Comparison of ENCODE assay signal across 19 cellular contexts in the genomic region with DNA sequence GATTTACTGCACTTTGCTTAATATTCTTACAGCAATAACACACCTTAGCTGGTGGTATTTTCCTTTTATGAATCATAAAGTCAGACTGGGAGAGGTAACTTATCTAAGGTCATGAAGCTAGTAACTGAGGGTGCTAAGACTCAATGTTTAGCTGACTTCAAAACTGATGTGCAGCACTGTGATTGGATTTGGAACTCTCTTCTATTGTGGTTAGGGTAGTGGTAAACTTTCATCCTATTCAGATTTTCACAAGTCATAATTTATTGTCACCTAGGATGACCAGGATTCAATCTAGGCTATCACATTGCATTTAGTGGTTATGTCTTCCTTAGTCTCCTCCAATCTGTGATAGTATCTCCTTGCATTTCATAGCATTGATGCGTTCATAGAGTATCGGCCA. TPM values are rescaled to one million over a fixed set of nuclear protein-coding genes. Genes with fewer than 3 reads are reported as not detected.
DNase-seq lines count a peak whose midpoint lies in the region; ATAC-seq and TF ChIP-seq lines count a peak whose summit lies in the region.
"Had no signal": no experiment of that assay in that cellular context is flagged by ENCODE, and none has a peak within 500 bp of the region (broad histone marks: within the 10 kb centered on the region; RNA-seq: fewer than 3 reads in every experiment).

No MANE protein-coding gene starts in this region.

- CTCF ChIA-PET in activated CD4-positive, alpha-beta T cell treated with anti-CD3 and anti-CD28 coated beads, Interleukin-2, amount 10 ng/mL, durations not matched to agents 7 days and 5 days (lab: Charles Lee): interaction anchor here (0.5 to 1.0 kb wide), 2 partner anchors 19 to 414 kb away, joined by 3 read pairs; a partner anchor contains a TSS
- CTCF ChIA-PET in CD4-positive, alpha-beta memory T cell (lab: Charles Lee; ENCODE audit: partially characterized antibody): interaction anchor here (1.0 to 1.5 kb wide), 4 partner anchors 10 to 51 kb away, joined by 3 read pairs; a partner anchor contains a TSS

- peaks cover 5% of the 10 kb centered on the region for H3K9me3 Mint-ChIP-seq in activated CD4-positive, alpha-beta T cell treated with anti-CD3 and anti-CD28 coated beads, Interleukin-2, amount 10 ng/mL, durations not matched to agents 7 days and 5 days
- peaks cover 0 to 3% (median 0%) of the 10 kb centered on the region in 8 donors for H3K9me3 Mint-ChIP-seq in CD4-positive, alpha-beta memory T cell
- no peaks in the 10 kb centered on the region for H3K9me3 Mint-ChIP-seq in activated naive CD4-positive, alpha-beta T cell treated with anti-CD3 and anti-CD28 coated beads, Interleukin-2, amount 50 U/mL, for 72 hours
- H3K9me3 Mint-ChIP-seq in naive B cell: no peaks in the 10 kb centered on the region
- H3K9me3 Mint-ChIP-seq: dendritic cell treated with granulocyte-macrophage colony-stimulating factor and Interleukin-4, amounts not matched to agents 40 ng/mL and 50 ng/mL, for 4 days had no signal

- POLR2A ChIA-PET in activated CD4-positive, alpha-beta T cell treated with anti-CD3 and anti-CD28 coated beads, Interleukin-2, amount 10 ng/mL, durations not matched to agents 7 days and 5 days (lab: Charles Lee): no interaction called here
- POLR2A ChIA-PET in CD4-positive, alpha-beta memory T cell (lab: Charles Lee; ENCODE audit: partially characterized antibody): interaction anchor here (1.2 to 3.4 kb wide), 3 partner anchors 19 to 67 kb away, joined by 3 to 16 read pairs (median 4); a partner anchor contains a TSS

- H3K27me3 ChIP-seq in CD4-positive, alpha-beta memory T cell (ENCODE audit: insufficient read depth, low read length): no peaks in the 10 kb centered on the region
- H3K27me3 ChIP-seq in heart right ventricle: no peaks in the 10 kb centered on the region
- H3K27me3 ChIP-seq: cardiac muscle cell, Peyer's patch had no signal

- peak overlapping the region; percentile 7 for H3K27ac Mint-ChIP-seq in activated CD4-positive, alpha-beta T cell treated with anti-CD3 and anti-CD28 coated beads, Interleukin-2, amount 10 ng/mL, durations not matched to agents 7 days and 5 days
- peak overlapping the region; percentile 32 to 92 (median 63) for H3K27ac Mint-ChIP-seq in CD4-positive, alpha-beta memory T cell
- peak overlapping the region in 1 of 2 donors; percentile 11 for H3K27ac Mint-ChIP-seq in activated naive CD4-positive, alpha-beta T cell treated with anti-CD3 and anti-CD28 coated beads, Interleukin-2, amount 50 U/mL, for 72 hours
- peak overlapping the region in 4 of 6 donors; percentile 18 to 92 (median 72) for H3K27ac Mint-ChIP-seq in naive B cell
- H3K27ac Mint-ChIP-seq: dendritic cell treated with granulocyte-macrophage colony-stimulating factor and Interleukin-4, amounts not matched to agents 40 ng/mL and 50 ng/mL, for 4 days had no signal

- peaks cover 98% of the 10 kb centered on the region for H3K4me1 ChIP-seq in CD4-positive, alpha-beta memory T cell (ENCODE audit: insufficient read depth, low read length)
- peaks cover 0 to 22% (median 4%) of the 10 kb centered on the region in 9 donors for H3K4me1 ChIP-seq in heart right ventricle

- intact Hi-C loops in CD4-positive, alpha-beta memory T cell (cut with micrococcal nuclease): no loop called here
- intact Hi-C loops in heart right ventricle (cut with DNase I): no loop called here

- peaks cover 60% of the 10 kb centered on the region for H3K4me1 Mint-ChIP-seq in activated CD4-positive, alpha-beta T cell treated with anti-CD3 and anti-CD28 coated beads, Interleukin-2, amount 10 ng/mL, durations not matched to agents 7 days and 5 days
- H3K4me1 Mint-ChIP-seq in CD4-positive, alpha-beta memory T cell: peaks cover 54 to 78% (median 68%) of the 10 kb centered on the region in 4 donors
- peaks cover 34 to 61% (median 60%) of the 10 kb centered on the region in 3 donors for H3K4me1 Mint-ChIP-seq in naive B cell

- no peak overlapping the region for H3K27ac ChIP-seq in CD4-positive, alpha-beta memory T cell (ENCODE audit: low read depth, low read length)
- H3K27ac ChIP-seq in heart right ventricle: no peak overlapping the region
- H3K27ac ChIP-seq: cardiac muscle cell had no signal

- TF ChIP-seq CTCF in heart right ventricle (IDR thresholded peaks at IDR 0.05): no peak

- H3K9me3 ChIP-seq in CD4-positive, alpha-beta memory T cell (ENCODE audit: control insufficient read depth in 1 of 2, low read length in 2 of 2): no peaks in the 10 kb centered on the region
- H3K9me3 ChIP-seq in heart right ventricle: no peaks in the 10 kb centered on the region
- H3K9me3 ChIP-seq: Peyer's patch had no signal

- H3K4me3 ChIP-seq in CD4-positive, alpha-beta memory T cell (ENCODE audit: low read length in 2 of 2): no peak overlapping the region
- no peak overlapping the region for H3K4me3 ChIP-seq in heart right ventricle
- H3K4me3 ChIP-seq: cardiac muscle cell, Peyer's patch, smooth muscle cell had no signal

- ATAC-seq in activated naive CD4-positive, alpha-beta T cell treated with anti-CD3 and anti-CD28 coated beads, Interleukin-2, amount 50 U/mL, for 72 hours: peak; percentile 92 to 95
- ATAC-seq in naive B cell (ENCODE audit: low read depth in 2 of 2): no peak
- no peak for ATAC-seq in HG03571 (IDR thresholded peaks at IDR 0.05; ENCODE audit: unreplicated experiment)
- ATAC-seq in heart right ventricle: no peak

- no peaks in the 10 kb centered on the region for H3K36me3 ChIP-seq in CD4-positive, alpha-beta memory T cell (ENCODE audit: insufficient read depth, low read length)
- no peaks in the 10 kb centered on the region for H3K36me3 ChIP-seq in heart right ventricle
- H3K36me3 ChIP-seq: cardiac muscle cell, Peyer's patch had no signal

- H3K36me3 Mint-ChIP-seq in activated CD4-positive, alpha-beta T cell treated with anti-CD3 and anti-CD28 coated beads, Interleukin-2, amount 10 ng/mL, durations not matched to agents 7 days and 5 days (ENCODE audit: low read depth): peaks cover 43% of the 10 kb centered on the region
- peaks cover 0 to 5% of the 10 kb centered on the region in 2 donors for H3K36me3 Mint-ChIP-seq in CD4-positive, alpha-beta memory T cell
- peaks cover 0 to 12% of the 10 kb centered on the region in 2 donors for H3K36me3 Mint-ChIP-seq in activated naive CD4-positive, alpha-beta T cell treated with anti-CD3 and anti-CD28 coated beads, Interleukin-2, amount 50 U/mL, for 72 hours
- H3K36me3 Mint-ChIP-seq in naive B cell: peaks cover 0 to 8% of the 10 kb centered on the region in 2 donors

- 91 to 97% methylated on average over 2 of the region's 2 CpGs for WGBS in heart right ventricle, 2 donors

- DNase-seq in activated CD4-positive, alpha-beta T cell treated with anti-CD3 and anti-CD28 coated beads, Interleukin-2, amount 10 ng/mL, durations not matched to agents 7 days and 5 days: no peak
- no peak for DNase-seq in activated CD4-positive, alpha-beta T cell treated with anti-CD3 and anti-CD28 coated beads, Interleukin-2, amount 50 U/mL, for 4 hours
- DNase-seq in CD4-positive, alpha-beta memory T cell: peak in 4 of 5 donors; percentile 26 to 31 (median 30)
- DNase-seq in activated naive CD4-positive, alpha-beta T cell treated with anti-CD3 and anti-CD28 coated beads, Interleukin-2, amount 50 U/mL, for 72 hours (ENCODE audit: low spot score in 2 of 2): no peak
- DNase-seq in naive B cell: no peak
- DNase-seq in heart right ventricle: no peak
- DNase-seq in NCI-H1092 treated with DMSO at 0.1 percent for 48 hours (lab: John Stamatoyannopoulos, UW): no peak
- DNase-seq: activated CD4-positive, alpha-beta T cell treated with anti-CD3 and anti-CD28 coated beads for 1 hour; activated effector memory CD4-positive, alpha-beta T cell treated with anti-CD3 and anti-CD28 coated beads, Interleukin-2, amount 50 U/mL, for 16 hours; aorta; Karpas-422; NCI-H524 treated with DMSO at 0.1 percent for 48 hours; nucleus accumbens; Peyer's patch; SIG-M5 had no signal

- no peaks in the 10 kb centered on the region for H3K27me3 Mint-ChIP-seq in activated CD4-positive, alpha-beta T cell treated with anti-CD3 and anti-CD28 coated beads, Interleukin-2, amount 10 ng/mL, durations not matched to agents 7 days and 5 days
- H3K27me3 Mint-ChIP-seq in CD4-positive, alpha-beta memory T cell: no peaks in the 10 kb centered on the region
- no peaks in the 10 kb centered on the region for H3K27me3 Mint-ChIP-seq in naive B cell
- H3K27me3 Mint-ChIP-seq: dendritic cell treated with granulocyte-macrophage colony-stimulating factor and Interleukin-4, amounts not matched to agents 40 ng/mL and 50 ng/mL, for 4 days had no signal

- H3K4me3 Mint-ChIP-seq in activated CD4-positive, alpha-beta T cell treated with anti-CD3 and anti-CD28 coated beads, Interleukin-2, amount 10 ng/mL, durations not matched to agents 7 days and 5 days: no peak overlapping the region
- peak overlapping the region; percentile 42 to 83 (median 71) for H3K4me3 Mint-ChIP-seq in CD4-positive, alpha-beta memory T cell
- peak overlapping the region in 1 of 8 donors; percentile 39 for H3K4me3 Mint-ChIP-seq in naive B cell
- H3K4me3 Mint-ChIP-seq: dendritic cell treated with granulocyte-macrophage colony-stimulating factor and Interleukin-4, amounts not matched to agents 40 ng/mL and 50 ng/mL, for 4 days had no signal

RNA-seq across cellular contexts. Expression of a gene that starts 18.9 kb away (rescaled TPM):
- total RNA-seq in activated CD4-positive, alpha-beta T cell treated with anti-CD3 and anti-CD28 coated beads, Interleukin-2, amount 10 ng/mL, durations not matched to agents 7 days and 5 days: 100 to 1,000 TPM; 163 to 198 TPM
- 100 to 1,000 TPM; 320 to 321 TPM for total RNA-seq in CD4-positive, alpha-beta memory T cell
- 100 to 1,000 TPM in 1 of 2 donors, 10 to 100 TPM in 1; 56.1 to 106 TPM for polyA plus RNA-seq in CD4-positive, alpha-beta memory T cell
- total RNA-seq in activated naive CD4-positive, alpha-beta T cell treated with anti-CD3 and anti-CD28 coated beads, Interleukin-2, amount 50 U/mL, for 72 hours: 10 to 100 TPM; 60.5 to 83.4 TPM
- polyA plus RNA-seq in naive B cell (ENCODE audit: low read depth in 6 of 6): 10 to 100 TPM; 46.6 to 72.0 (median 62.5) TPM
- total RNA-seq in heart right ventricle: 10 to 100 TPM; 14.7 to 36.8 (median 24.7) TPM
- 1 to 10 TPM; 4.1 to 8.9 TPM for polyA plus RNA-seq in heart right ventricle

Comparison
In these comparisons a context has a peak if more than half of its experiments do, and no peak if none do; other contexts are left out.
1. DNase-seq: peak in CD4-positive, alpha-beta memory T cell (4 of 5); none in activated CD4-positive, alpha-beta T cell treated with anti-CD3 and anti-CD28 coated beads, Interleukin-2, amount 10 ng/mL, durations not matched to agents 7 days and 5 days (single experiment), activated CD4-positive, alpha-beta T cell treated with anti-CD3 and anti-CD28 coated beads, Interleukin-2, amount 50 U/mL, for 4 hours (0 of 2), activated naive CD4-positive, alpha-beta T cell treated with anti-CD3 and anti-CD28 coated beads, Interleukin-2, amount 50 U/mL, for 72 hours (0 of 2), naive B cell (single experiment), heart right ventricle (0 of 2) and NCI-H1092 treated with DMSO at 0.1 percent for 48 hours (single experiment).
2. ATAC-seq: peak in activated naive CD4-positive, alpha-beta T cell treated with anti-CD3 and anti-CD28 coated beads, Interleukin-2, amount 50 U/mL, for 72 hours (2 of 2); none in naive B cell (0 of 2), HG03571 (single experiment) and heart right ventricle (0 of 8).